In genomic region chr6:63897459-63897858, GRCh38 we compare ENCODE assay signal across 1 cellular context.
TF ChIP-seq lines count a peak whose summit lies in the region.

No MANE protein-coding gene starts in this region.

TF ChIP-seq in SK-N-SH treated with all-trans-retinoic acid at 6 μM for 48 hours, 23 proteins besides CTCF, POLR2A, EP300 and RAD21 (continued from another document):
- TF ChIP-seq GLIS3 (CRISPR knock-in tag; IDR thresholded peaks at IDR 0.05) (no peak), ZFP30 (CRISPR knock-in tag; IDR thresholded peaks at IDR 0.05) (no peak)
